13 cellular contexts compared by ENCODE assay signal in genomic region chr1:21666572-21667320, GRCh38. TPM values are rescaled to one million over a fixed set of nuclear protein-coding genes. Genes with fewer than 3 reads are reported as not detected.
DNase-seq lines count a peak whose midpoint lies in the region; FAIRE-seq and TF ChIP-seq lines count a peak whose summit lies in the region.
"Had no signal": no experiment of that assay in that cellular context is flagged by ENCODE, and none has a peak within 500 bp of the region (broad histone marks: within the 10 kb centered on the region; RNA-seq: fewer than 3 reads in every experiment).

No MANE protein-coding gene starts in this region.

- no peak overlapping the region for H2AK5ac ChIP-seq in H1 (ENCODE audit: low read depth, low read length)

- CTCF ChIA-PET in H1 (lab: Charles Lee; ENCODE audit: partially characterized antibody): interaction anchor here (3.0 kb wide), 1 partner anchor 11 kb away, joined by 9 read pairs; no protein-coding TSS in a partner anchor

- H3K27ac ChIP-seq in H1 (ENCODE audit: low read depth, low read length) (no peak overlapping the region), spleen (no peak overlapping the region)

- no peak overlapping the region for H4K91ac ChIP-seq in H1 (replicated peaks; ENCODE audit: insufficient read length, low read length)

- H2AFZ ChIP-seq in H1 (ENCODE audit: low read length): no peak overlapping the region

- intact Hi-C loops in spleen (cut with DNase I; ENCODE audit: low total_unique reads) (loop anchor here (10.0 kb wide), 1 partner anchor 152 kb away; no protein-coding TSS in a partner anchor), lower leg skin (cut with DNase I; ENCODE audit: low total_unique reads) (no loop called here)

- TF ChIP-seq RAD21 in H1 (IDR thresholded peaks at IDR 0.05 in 1 of 2, conservative IDR thresholded peaks at IDR 0.05 in 1 of 2; ENCODE audit: low read depth in 2 of 2, low read length in 2 of 2): no peak

- POLR2A ChIA-PET in H1 (lab: Charles Lee; ENCODE audit: partially characterized antibody): no interaction called here

- H3K56ac ChIP-seq in H1 (replicated peaks; ENCODE audit: insufficient read length, low read depth, low read length): no peak overlapping the region

- no peak overlapping the region for H3K9ac ChIP-seq in H1 (replicated peaks in 1 of 4; ENCODE audit: extremely low read depth in 1 of 4, low read depth in 3 of 4, low read length in 3 of 4)

- no peak overlapping the region for H3K23ac ChIP-seq in H1 (ENCODE audit: insufficient read length)

- H2BK15ac ChIP-seq in H1 (ENCODE audit: low read length): no peak overlapping the region

- peaks cover 0 to 28% (median 10%) of the 10 kb centered on the region in 4 experiments; a peak in 6 of 7 replicates for H3K4me1 ChIP-seq in H1 (replicated peaks in 1 of 4; ENCODE audit: control insufficient read depth in 3 of 4, insufficient read depth in 4 of 4, low read length in 3 of 4)
- peaks cover 9 to 44% (median 26%) of the 10 kb centered on the region in 6 donors for H3K4me1 ChIP-seq in spleen

- peak; percentile 61 for DNase-seq in activated effector memory CD4-positive, alpha-beta T cell treated with anti-CD3 and anti-CD28 coated beads, Interleukin-2, amount 50 U/mL, for 16 hours
- no peak for DNase-seq in activated effector memory CD4-positive, alpha-beta T cell treated with Interleukin-2 at 50 U/mL for 16 hours
- peak; percentile 52 for DNase-seq in NCI-H146 (lab: John Stamatoyannopoulos, UW)
- DNase-seq in H1 (ENCODE audit: low read depth in 1 of 2, low spot score in 2 of 2): no peak
- DNase-seq in spleen: peak; percentile 59
- no peak for DNase-seq in T-helper 1 cell
- no peak for DNase-seq in NCI-H1436 (lab: John Stamatoyannopoulos, UW)
- no peak for DNase-seq in lower leg skin (ENCODE audit: low spot score in 2 of 2)
- DNase-seq: activated naive CD4-positive, alpha-beta T cell treated with anti-CD3 and anti-CD28 coated beads, Interleukin-2, amount 50 U/mL, for 16 hours; NCI-H187; stimulated activated naive CD4-positive, alpha-beta T cell treated with Interleukin-2 at 50 U/mL for 16 hours had no signal

- H3K18ac ChIP-seq in H1 (ENCODE audit: extremely low read depth, low read length): no peak overlapping the region

- H3K23me2 ChIP-seq in H1 (ENCODE audit: low read depth, low read length): peaks cover 13% of the 10 kb centered on the region

- no peak overlapping the region for H3K4me2 ChIP-seq in H1 (ENCODE audit: insufficient read depth in 1 of 2, low read depth in 2 of 2, low read length in 2 of 2)

- H2BK120ac ChIP-seq in H1 (replicated peaks; ENCODE audit: low read depth, low read length): no peak overlapping the region

- TF ChIP-seq EP300 in H1 (IDR thresholded peaks at IDR 0.05; ENCODE audit: borderline replicate concordance in 1 of 2, low read depth in 2 of 2, low read length in 2 of 2): no peak

- no peak overlapping the region for H2BK12ac ChIP-seq in H1 (ENCODE audit: low read depth, low read length)

- no peak overlapping the region for H2BK5ac ChIP-seq in H1 (ENCODE audit: low read depth, low read length)

- H3K36me3 ChIP-seq in H1 (ENCODE audit: control insufficient read depth in 2 of 4, insufficient read depth in 4 of 4, low read length in 3 of 4): no peaks in the 10 kb centered on the region
- no peaks in the 10 kb centered on the region for H3K36me3 ChIP-seq in spleen

- 85% methylated on average over 22 of the region's 22 CpGs; no CpG with 5 or more reads in 1 of the 2 experiments for WGBS in H1 (ENCODE audit: extremely low coverage in 1 of 2, insufficient coverage in 1 of 2, insufficient read length in 1 of 2, insufficient replicate concordance in 2 of 2, low coverage in 1 of 2, low lambda C conversion rate in 2 of 2, missing lambda C conversion rate in 1 of 2), 2 experiments
- 71 to 80% (median 76%) methylated on average over 22 of the region's 22 CpGs for WGBS in spleen, 5 donors
- WGBS in lower leg skin, 2 donors: 58 to 61% methylated on average over 20 to 22 of the region's 22 CpGs

- H4K20me1 ChIP-seq in H1 (replicated peaks in 1 of 2; ENCODE audit: control insufficient read depth in 1 of 2, insufficient read depth in 2 of 2, low read length in 2 of 2): no peaks in the 10 kb centered on the region

- H3K79me1 ChIP-seq in H1 (ENCODE audit: low read depth, low read length): no peaks in the 10 kb centered on the region

- FAIRE-seq in H1 (lab: Jason Lieb, UNC): no peak
- FAIRE-seq: colon had no signal

- no peak overlapping the region for H4K5ac ChIP-seq in H1 (ENCODE audit: insufficient read length, low read depth, low read length)

- H3K79me2 ChIP-seq in H1 (ENCODE audit: control insufficient read depth in 1 of 2, insufficient read depth in 2 of 2, low read length in 2 of 2): no peaks in the 10 kb centered on the region

- H3K4ac ChIP-seq in H1 (replicated peaks; ENCODE audit: insufficient read length, low read depth, low read length): no peak overlapping the region

- H4K8ac ChIP-seq in H1 (ENCODE audit: extremely low read depth, insufficient read depth, low read length): 0 out of 2 replicates have a peak overlapping the region, but pooled peaks have one; percentile 18

- TF ChIP-seq CTCF in H1 (IDR thresholded peaks at IDR 0.05; ENCODE audit: control extremely low read depth in 1 of 3, insufficient read depth in 1 of 3, low read depth in 1 of 3, low read length in 3 of 3): no peak
- TF ChIP-seq CTCF in spleen (IDR thresholded peaks at IDR 0.05 in 8 of 11, conservative IDR thresholded peaks at IDR 0.05 in 3 of 11): no peak
- TF ChIP-seq CTCF in lower leg skin (IDR thresholded peaks at IDR 0.05): no peak

- TF ChIP-seq POLR2A in H1 (IDR thresholded peaks at IDR 0.05; ENCODE audit: control extremely low read depth in 1 of 2, low read depth in 2 of 2, low read length in 2 of 2) (no peak), spleen (IDR thresholded peaks at IDR 0.05) (no peak), lower leg skin (IDR thresholded peaks at IDR 0.05) (no peak)

- no peak overlapping the region for H2BK20ac ChIP-seq in H1 (ENCODE audit: low read length)

- H3K14ac ChIP-seq in H1 (ENCODE audit: insufficient read length): no peak overlapping the region

- H3K4me3 ChIP-seq in H1 (ENCODE audit: extremely low read depth in 1 of 4, insufficient read depth in 2 of 4, low read depth in 3 of 4, low read length in 4 of 4) (no peak overlapping the region), spleen (no peak overlapping the region), lower leg skin (ENCODE audit: low read depth, poor library complexity, severe bottlenecking) (no peak overlapping the region)
- H3K4me3 ChIP-seq: mucosa of descending colon had no signal

- H3K9me3 ChIP-seq in H1 (ENCODE audit: insufficient read depth in 2 of 2, low read depth in 1 of 2, low read length in 1 of 2) (no peaks in the 10 kb centered on the region), spleen (no peaks in the 10 kb centered on the region)
- H3K9me3 ChIP-seq: mucosa of descending colon had no signal

- H3K27me3 ChIP-seq in H1 (replicated peaks in 1 of 4; ENCODE audit: control insufficient read depth in 3 of 4, extremely low read depth in 1 of 4, insufficient read depth in 3 of 4, low read length in 3 of 4) (peaks cover 0 to 28% (median 19%) of the 10 kb centered on the region in 4 experiments; a peak in 5 of 7 replicates), spleen (replicated peaks in 1 of 7) (peaks cover 0 to 89% (median 48%) of the 10 kb centered on the region in 7 donors)

TF ChIP-seq in H1, 55 proteins besides CTCF, POLR2A, EP300 and RAD21:
- TF ChIP-seq CBX8 (IDR thresholded peaks at IDR 0.05; ENCODE audit: borderline replicate concordance, low read depth, low read length) (no peak), TEAD4 (IDR thresholded peaks at IDR 0.05; ENCODE audit: low read depth, low read length) (no peak), TCF12 (IDR thresholded peaks at IDR 0.05; ENCODE audit: low read depth, low read length) (no peak), ASH2L (IDR thresholded peaks at IDR 0.05; ENCODE audit: low read length) (no peak), SAP30 (IDR thresholded peaks at IDR 0.05; ENCODE audit: insufficient read depth, insufficient replicate concordance, low read length) (no peak), ATF3 (IDR thresholded peaks at IDR 0.05; ENCODE audit: insufficient read depth, low read depth, low read length) (no peak), CREB1 (IDR thresholded peaks at IDR 0.05) (no peak)

RNA-seq across cellular contexts. Expression of gene RAP1GAP, which starts 2.4 kb away (rescaled TPM):
- 7.8 and 8.4 TPM in 2 replicates for total RNA-seq in H1 (2021; fragmentation: NEBNext Ultra II Directional; extraction: Animal tissue kit (Norgen Biotek cat#: 25700))
- polyA plus RNA-seq in H1 (2011; rRNA removed): 8.4 and 9.9 TPM in 2 replicates
- polyA plus RNA-seq in H1 (2011; cell fraction: cytosol; rRNA removed): 8.0 TPM
- polyA plus RNA-seq in H1 (2011; cell fraction: nucleus; rRNA removed): 26.1 TPM
- polyA plus RNA-seq in H1 (2012, experiment 1 of 2): 6.9 to 9.7 TPM (median 8.3 TPM) in 4 replicates
- polyA plus RNA-seq in H1 (2012, experiment 2 of 2): 7.0 TPM
- polyA plus RNA-seq in H1 (2013, experiment 1 of 2): 5.6 TPM
- 6.1 TPM for polyA plus RNA-seq in H1 (2013, experiment 2 of 2)
- 7.7 and 11.9 TPM in 2 replicates for polyA minus RNA-seq in H1 (2011; rRNA and poly(A)+ RNA removed)
- polyA minus RNA-seq in H1 (2011; cell fraction: cytosol; rRNA and poly(A)+ RNA removed): 4.9 TPM
- 6.0 TPM for polyA minus RNA-seq in H1 (2011; cell fraction: nucleus; rRNA and poly(A)+ RNA removed)
- 10 to 100 TPM in 1 of 7 donors, 1 to 10 TPM in 4, under 1 TPM in 2; 0.69 to 12.1 (median 1.0) TPM for total RNA-seq in spleen
- polyA plus RNA-seq in spleen: under 1 TPM; 0.30 to 0.67 (median 0.41) TPM
- 1 to 10 TPM; 1.3 to 4.0 (median 2.6) TPM for total RNA-seq in lower leg skin

Comparison
In these comparisons a context has a peak if more than half of its experiments do, and no peak if none do; other contexts are left out.
1. DNase-seq: peak in activated effector memory CD4-positive, alpha-beta T cell treated with anti-CD3 and anti-CD28 coated beads, Interleukin-2, amount 50 U/mL, for 16 hours (single experiment), NCI-H146 (single experiment) and spleen (single experiment); none in activated effector memory CD4-positive, alpha-beta T cell treated with Interleukin-2 at 50 U/mL for 16 hours (single experiment), H1 (0 of 2), T-helper 1 cell (0 of 5), NCI-H1436 (single experiment) and lower leg skin (0 of 2).